1 cellular context compared by ENCODE assay signal in the genomic region with DNA sequence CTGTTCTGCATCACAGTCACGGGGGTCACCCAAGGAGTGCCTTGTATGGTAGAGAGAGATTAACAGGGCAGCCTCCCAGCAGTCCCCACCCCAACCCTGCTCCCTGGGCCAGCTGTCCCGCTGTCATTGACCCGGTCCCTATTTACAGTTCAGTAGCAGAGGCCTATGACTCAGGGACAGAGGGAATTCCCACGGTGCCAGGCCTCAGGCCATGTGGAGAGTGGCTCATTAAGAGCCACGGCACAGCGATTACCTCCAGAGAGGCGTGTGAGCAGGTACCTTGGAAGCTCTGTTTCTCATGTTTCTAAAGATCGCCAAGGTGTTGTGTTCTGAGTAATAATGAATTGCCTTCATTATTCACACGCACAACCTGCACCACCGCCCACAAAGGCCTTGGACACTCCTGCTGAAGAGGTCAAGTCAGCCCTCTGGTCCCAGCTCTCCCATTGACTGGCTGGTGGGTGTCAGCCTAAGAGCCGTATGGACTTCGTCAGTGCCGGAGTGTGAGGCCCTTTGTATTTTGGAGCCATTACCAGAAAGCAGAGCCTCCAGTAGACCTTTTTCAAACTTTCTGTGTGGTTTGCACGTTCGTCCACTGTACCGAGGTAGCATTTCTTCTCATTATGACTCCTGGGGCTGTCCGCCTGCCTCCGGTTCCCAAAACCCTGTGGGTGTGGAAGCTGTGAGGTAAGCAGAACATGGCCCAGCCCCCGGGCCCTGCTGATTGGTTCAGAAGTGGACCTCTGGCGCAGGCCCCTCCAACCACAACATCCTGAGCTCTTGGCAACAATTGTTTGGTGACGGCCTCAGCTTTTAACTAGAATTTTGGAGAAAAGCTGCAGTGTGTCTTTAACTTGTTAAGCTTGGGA.
TF ChIP-seq lines count a peak whose summit lies in the region.

No MANE protein-coding gene starts in this region.

TF ChIP-seq in Ishikawa, 13 proteins besides CTCF, POLR2A, EP300 and RAD21 (continued from another document):
- TF ChIP-seq, protein P1, sequence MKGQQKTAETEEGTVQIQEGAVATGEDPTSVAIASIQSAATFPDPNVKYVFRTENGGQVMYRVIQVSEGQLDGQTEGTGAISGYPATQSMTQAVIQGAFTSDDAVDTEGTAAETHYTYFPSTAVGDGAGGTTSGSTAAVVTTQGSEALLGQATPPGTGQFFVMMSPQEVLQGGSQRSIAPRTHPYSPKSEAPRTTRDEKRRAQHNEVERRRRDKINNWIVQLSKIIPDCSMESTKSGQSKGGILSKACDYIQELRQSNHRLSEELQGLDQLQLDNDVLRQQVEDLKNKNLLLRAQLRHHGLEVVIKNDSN (IDR thresholded peaks at IDR 0.05), result no peak
- TF ChIP-seq NFIC (IDR thresholded peaks at IDR 0.05), result peak; percentile 36; the same call in 1 of the 2 replicates
